Comparison of ENCODE assay signal across 1 cellular context in the genomic region with DNA sequence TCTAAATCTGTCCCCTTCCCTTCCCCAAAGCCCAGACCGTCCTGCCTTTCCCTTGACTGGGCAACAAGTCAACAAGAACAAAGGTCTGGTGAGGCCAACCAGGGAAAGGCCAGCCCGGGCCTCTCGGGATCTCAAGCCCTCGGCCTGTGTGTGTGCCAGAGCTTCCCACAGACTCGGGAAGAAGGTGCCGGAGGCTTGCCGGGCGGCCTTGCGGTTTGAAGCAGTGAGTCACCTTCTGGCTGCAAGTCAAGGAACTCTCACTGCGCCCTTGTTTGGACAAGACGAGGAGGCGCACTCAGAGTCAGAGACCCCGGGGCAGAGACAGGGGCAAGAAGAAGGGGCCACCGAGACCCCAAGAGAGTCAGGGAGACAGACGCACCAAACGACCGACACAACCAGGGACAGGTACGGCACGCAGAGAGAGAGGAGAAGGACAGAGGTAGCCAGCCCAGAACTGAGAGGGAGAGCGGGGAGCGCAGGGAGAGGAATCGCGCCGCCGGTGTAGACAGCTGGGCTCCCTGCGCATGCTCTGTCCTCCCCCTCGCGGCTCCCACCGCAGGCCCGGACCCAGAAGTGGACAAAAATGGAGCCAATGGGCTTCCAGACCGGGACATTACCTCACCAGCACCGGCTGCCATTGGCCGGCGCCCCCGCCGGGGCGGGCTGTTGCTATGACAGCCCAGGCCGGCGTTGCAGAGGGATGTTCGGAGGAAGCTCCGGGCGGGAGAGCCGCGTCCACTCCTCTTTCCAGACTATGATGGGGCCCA.
TF ChIP-seq lines count a peak whose summit lies in the region.

No MANE protein-coding gene starts in this region.

TF ChIP-seq in HepG2, 621 proteins besides CTCF, POLR2A, EP300 and RAD21 (continued from another document and continues in another):
- TF ChIP-seq, protein P1, sequence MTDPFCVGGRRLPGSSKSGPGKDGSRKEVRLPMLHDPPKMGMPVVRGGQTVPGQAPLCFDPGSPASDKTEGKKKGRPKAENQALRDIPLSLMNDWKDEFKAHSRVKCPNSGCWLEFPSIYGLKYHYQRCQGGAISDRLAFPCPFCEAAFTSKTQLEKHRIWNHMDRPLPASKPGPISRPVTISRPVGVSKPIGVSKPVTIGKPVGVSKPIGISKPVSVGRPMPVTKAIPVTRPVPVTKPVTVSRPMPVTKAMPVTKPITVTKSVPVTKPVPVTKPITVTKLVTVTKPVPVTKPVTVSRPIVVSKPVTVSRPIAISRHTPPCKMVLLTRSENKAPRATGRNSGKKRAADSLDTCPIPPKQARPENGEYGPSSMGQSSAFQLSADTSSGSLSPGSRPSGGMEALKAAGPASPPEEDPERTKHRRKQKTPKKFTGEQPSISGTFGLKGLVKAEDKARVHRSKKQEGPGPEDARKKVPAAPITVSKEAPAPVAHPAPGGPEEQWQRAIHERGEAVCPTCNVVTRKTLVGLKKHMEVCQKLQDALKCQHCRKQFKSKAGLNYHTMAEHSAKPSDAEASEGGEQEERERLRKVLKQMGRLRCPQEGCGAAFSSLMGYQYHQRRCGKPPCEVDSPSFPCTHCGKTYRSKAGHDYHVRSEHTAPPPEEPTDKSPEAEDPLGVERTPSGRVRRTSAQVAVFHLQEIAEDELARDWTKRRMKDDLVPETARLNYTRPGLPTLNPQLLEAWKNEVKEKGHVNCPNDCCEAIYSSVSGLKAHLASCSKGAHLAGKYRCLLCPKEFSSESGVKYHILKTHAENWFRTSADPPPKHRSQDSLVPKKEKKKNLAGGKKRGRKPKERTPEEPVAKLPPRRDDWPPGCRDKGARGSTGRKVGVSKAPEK (CRISPR knock-in tag; IDR thresholded peaks at IDR 0.05; ENCODE audit: borderline replicate concordance) = no peak
- TF ChIP-seq HDAC6 (IDR thresholded peaks at IDR 0.05; ENCODE audit: low read depth, low read length) = no peak
- no peak for TF ChIP-seq ZBTB21 (CRISPR knock-in tag; IDR thresholded peaks at IDR 0.05)
- no peak for TF ChIP-seq HOXD1 (CRISPR knock-in tag; IDR thresholded peaks at IDR 0.05)
- 0 out of 2 replicates have a peak, but pooled peaks have one; percentile 19 for TF ChIP-seq SP4 (CRISPR knock-in tag; IDR thresholded peaks at IDR 0.05)
- no peak for TF ChIP-seq ONECUT2 (CRISPR knock-in tag; IDR thresholded peaks at IDR 0.05)
- no peak for TF ChIP-seq DNMT3B (CRISPR knock-in tag; conservative IDR thresholded peaks at IDR 0.05)
- TF ChIP-seq, protein P2, sequence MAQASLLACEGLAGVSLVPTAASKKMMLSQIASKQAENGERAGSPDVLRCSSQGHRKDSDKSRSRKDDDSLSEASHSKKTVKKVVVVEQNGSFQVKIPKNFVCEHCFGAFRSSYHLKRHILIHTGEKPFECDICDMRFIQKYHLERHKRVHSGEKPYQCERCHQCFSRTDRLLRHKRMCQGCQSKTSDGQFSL (CRISPR knock-in tag; IDR thresholded peaks at IDR 0.05) = no peak
- TF ChIP-seq MTA3 (CRISPR knock-in tag; IDR thresholded peaks at IDR 0.05) = no peak
- TF ChIP-seq RFX3 (CRISPR knock-in tag; IDR thresholded peaks at IDR 0.05) = peak; percentile 81
- TF ChIP-seq JUNB (CRISPR knock-in tag; IDR thresholded peaks at IDR 0.05; ENCODE audit: borderline replicate concordance) = peak; percentile 17; the same call in 1 of the 2 replicates
- no peak for TF ChIP-seq MAF1 (CRISPR knock-in tag; IDR thresholded peaks at IDR 0.05; ENCODE audit: borderline replicate concordance)
- TF ChIP-seq SOX6 (IDR thresholded peaks at IDR 0.05) = no peak
- TF ChIP-seq SOX6 (CRISPR knock-in tag; IDR thresholded peaks at IDR 0.05) = no peak
- TF ChIP-seq AGO2 (optimal IDR thresholded peaks at IDR 0.05; ENCODE audit: low read depth, low read length) = no peak
- TF ChIP-seq, protein P3, sequence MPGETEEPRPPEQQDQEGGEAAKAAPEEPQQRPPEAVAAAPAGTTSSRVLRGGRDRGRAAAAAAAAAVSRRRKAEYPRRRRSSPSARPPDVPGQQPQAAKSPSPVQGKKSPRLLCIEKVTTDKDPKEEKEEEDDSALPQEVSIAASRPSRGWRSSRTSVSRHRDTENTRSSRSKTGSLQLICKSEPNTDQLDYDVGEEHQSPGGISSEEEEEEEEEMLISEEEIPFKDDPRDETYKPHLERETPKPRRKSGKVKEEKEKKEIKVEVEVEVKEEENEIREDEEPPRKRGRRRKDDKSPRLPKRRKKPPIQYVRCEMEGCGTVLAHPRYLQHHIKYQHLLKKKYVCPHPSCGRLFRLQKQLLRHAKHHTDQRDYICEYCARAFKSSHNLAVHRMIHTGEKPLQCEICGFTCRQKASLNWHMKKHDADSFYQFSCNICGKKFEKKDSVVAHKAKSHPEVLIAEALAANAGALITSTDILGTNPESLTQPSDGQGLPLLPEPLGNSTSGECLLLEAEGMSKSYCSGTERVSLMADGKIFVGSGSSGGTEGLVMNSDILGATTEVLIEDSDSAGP (CRISPR knock-in tag; IDR thresholded peaks at IDR 0.05; ENCODE audit: borderline replicate concordance) = peak; percentile 59; the same call in 1 of the 2 replicates
- TF ChIP-seq, protein P4, sequence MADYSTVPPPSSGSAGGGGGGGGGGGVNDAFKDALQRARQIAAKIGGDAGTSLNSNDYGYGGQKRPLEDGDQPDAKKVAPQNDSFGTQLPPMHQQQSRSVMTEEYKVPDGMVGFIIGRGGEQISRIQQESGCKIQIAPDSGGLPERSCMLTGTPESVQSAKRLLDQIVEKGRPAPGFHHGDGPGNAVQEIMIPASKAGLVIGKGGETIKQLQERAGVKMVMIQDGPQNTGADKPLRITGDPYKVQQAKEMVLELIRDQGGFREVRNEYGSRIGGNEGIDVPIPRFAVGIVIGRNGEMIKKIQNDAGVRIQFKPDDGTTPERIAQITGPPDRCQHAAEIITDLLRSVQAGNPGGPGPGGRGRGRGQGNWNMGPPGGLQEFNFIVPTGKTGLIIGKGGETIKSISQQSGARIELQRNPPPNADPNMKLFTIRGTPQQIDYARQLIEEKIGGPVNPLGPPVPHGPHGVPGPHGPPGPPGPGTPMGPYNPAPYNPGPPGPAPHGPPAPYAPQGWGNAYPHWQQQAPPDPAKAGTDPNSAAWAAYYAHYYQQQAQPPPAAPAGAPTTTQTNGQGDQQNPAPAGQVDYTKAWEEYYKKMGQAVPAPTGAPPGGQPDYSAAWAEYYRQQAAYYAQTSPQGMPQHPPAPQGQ (CRISPR knock-in tag; IDR thresholded peaks at IDR 0.05; ENCODE audit: borderline replicate concordance) = no peak
- TF ChIP-seq, protein P5, sequence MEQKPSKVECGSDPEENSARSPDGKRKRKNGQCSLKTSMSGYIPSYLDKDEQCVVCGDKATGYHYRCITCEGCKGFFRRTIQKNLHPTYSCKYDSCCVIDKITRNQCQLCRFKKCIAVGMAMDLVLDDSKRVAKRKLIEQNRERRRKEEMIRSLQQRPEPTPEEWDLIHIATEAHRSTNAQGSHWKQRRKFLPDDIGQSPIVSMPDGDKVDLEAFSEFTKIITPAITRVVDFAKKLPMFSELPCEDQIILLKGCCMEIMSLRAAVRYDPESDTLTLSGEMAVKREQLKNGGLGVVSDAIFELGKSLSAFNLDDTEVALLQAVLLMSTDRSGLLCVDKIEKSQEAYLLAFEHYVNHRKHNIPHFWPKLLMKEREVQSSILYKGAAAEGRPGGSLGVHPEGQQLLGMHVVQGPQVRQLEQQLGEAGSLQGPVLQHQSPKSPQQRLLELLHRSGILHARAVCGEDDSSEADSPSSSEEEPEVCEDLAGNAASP (CRISPR knock-in tag; IDR thresholded peaks at IDR 0.05; ENCODE audit: borderline replicate concordance) = no peak
- TF ChIP-seq ZNF331 (CRISPR knock-in tag; IDR thresholded peaks at IDR 0.05) = no peak
- TF ChIP-seq NPAS2 (CRISPR knock-in tag; IDR thresholded peaks at IDR 0.05; ENCODE audit: borderline replicate concordance) = no peak
- no peak for TF ChIP-seq ZNF235 (CRISPR knock-in tag; IDR thresholded peaks at IDR 0.05; ENCODE audit: borderline replicate concordance)
- TF ChIP-seq, protein P6, sequence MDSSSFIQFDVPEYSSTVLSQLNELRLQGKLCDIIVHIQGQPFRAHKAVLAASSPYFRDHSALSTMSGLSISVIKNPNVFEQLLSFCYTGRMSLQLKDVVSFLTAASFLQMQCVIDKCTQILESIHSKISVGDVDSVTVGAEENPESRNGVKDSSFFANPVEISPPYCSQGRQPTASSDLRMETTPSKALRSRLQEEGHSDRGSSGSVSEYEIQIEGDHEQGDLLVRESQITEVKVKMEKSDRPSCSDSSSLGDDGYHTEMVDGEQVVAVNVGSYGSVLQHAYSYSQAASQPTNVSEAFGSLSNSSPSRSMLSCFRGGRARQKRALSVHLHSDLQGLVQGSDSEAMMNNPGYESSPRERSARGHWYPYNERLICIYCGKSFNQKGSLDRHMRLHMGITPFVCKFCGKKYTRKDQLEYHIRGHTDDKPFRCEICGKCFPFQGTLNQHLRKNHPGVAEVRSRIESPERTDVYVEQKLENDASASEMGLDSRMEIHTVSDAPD (CRISPR knock-in tag; IDR thresholded peaks at IDR 0.05) = no peak
- 0 out of 2 replicates have a peak, but pooled peaks have one; percentile 22 for TF ChIP-seq SALL1 (CRISPR knock-in tag; IDR thresholded peaks at IDR 0.05)
- peak; percentile 27; the same call in 1 of the 2 replicates for TF ChIP-seq HDAC1 (CRISPR knock-in tag; IDR thresholded peaks at IDR 0.05)
- TF ChIP-seq, protein P7, sequence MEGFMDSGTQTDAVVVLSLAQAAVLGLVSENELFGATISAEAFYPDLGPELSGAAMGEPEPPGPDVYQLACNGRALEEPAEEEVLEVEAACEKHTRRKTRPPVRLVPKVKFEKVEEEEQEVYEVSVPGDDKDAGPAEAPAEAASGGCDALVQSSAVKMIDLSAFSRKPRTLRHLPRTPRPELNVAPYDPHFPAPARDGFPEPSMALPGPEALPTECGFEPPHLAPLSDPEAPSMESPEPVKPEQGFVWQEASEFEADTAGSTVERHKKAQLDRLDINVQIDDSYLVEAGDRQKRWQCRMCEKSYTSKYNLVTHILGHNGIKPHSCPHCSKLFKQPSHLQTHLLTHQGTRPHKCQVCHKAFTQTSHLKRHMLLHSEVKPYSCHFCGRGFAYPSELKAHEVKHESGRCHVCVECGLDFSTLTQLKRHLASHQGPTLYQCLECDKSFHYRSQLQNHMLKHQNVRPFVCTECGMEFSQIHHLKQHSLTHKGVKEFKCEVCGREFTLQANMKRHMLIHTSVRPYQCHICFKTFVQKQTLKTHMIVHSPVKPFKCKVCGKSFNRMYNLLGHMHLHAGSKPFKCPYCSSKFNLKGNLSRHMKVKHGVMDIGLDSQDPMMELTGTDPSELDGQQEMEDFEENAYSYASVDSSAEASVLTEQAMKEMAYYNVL (CRISPR knock-in tag; IDR thresholded peaks at IDR 0.05; ENCODE audit: borderline replicate concordance) = no peak
- TF ChIP-seq ZNF124 (CRISPR knock-in tag; IDR thresholded peaks at IDR 0.05) = no peak
- 0 out of 2 replicates have a peak, but pooled peaks have one; percentile 32 for TF ChIP-seq CCDC6 (CRISPR knock-in tag; IDR thresholded peaks at IDR 0.05)
- no peak for TF ChIP-seq ZNF138 (CRISPR knock-in tag; IDR thresholded peaks at IDR 0.05; ENCODE audit: low read depth)
- TF ChIP-seq, protein P8, sequence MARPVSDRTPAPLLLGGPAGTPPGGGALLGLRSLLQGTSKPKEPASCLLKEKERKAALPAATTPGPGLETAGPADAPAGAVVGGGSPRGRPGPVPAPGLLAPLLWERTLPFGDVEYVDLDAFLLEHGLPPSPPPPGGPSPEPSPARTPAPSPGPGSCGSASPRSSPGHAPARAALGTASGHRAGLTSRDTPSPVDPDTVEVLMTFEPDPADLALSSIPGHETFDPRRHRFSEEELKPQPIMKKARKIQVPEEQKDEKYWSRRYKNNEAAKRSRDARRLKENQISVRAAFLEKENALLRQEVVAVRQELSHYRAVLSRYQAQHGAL (CRISPR knock-in tag; IDR thresholded peaks at IDR 0.05; ENCODE audit: not compliant biosample characterization) = no peak
- no peak for TF ChIP-seq TBL1XR1 (IDR thresholded peaks at IDR 0.05; ENCODE audit: borderline replicate concordance, low read length, partially characterized antibody)
- TF ChIP-seq ZNF746 (CRISPR knock-in tag; IDR thresholded peaks at IDR 0.05) = no peak
- no peak for TF ChIP-seq CREB1 (IDR thresholded peaks at IDR 0.05)
- no peak for TF ChIP-seq CREB1 (CRISPR knock-in tag; IDR thresholded peaks at IDR 0.05)
- peak; percentile 22; the same call in 1 of the 2 replicates for TF ChIP-seq CEBPG (CRISPR knock-in tag; IDR thresholded peaks at IDR 0.05)
- peak; percentile 62 for TF ChIP-seq FOSL2 (CRISPR knock-in tag; IDR thresholded peaks at IDR 0.05)
- TF ChIP-seq, protein P9, sequence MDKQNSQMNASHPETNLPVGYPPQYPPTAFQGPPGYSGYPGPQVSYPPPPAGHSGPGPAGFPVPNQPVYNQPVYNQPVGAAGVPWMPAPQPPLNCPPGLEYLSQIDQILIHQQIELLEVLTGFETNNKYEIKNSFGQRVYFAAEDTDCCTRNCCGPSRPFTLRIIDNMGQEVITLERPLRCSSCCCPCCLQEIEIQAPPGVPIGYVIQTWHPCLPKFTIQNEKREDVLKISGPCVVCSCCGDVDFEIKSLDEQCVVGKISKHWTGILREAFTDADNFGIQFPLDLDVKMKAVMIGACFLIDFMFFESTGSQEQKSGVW (CRISPR knock-in tag; IDR thresholded peaks at IDR 0.05; ENCODE audit: borderline replicate concordance) = no peak
- TF ChIP-seq, protein P10, sequence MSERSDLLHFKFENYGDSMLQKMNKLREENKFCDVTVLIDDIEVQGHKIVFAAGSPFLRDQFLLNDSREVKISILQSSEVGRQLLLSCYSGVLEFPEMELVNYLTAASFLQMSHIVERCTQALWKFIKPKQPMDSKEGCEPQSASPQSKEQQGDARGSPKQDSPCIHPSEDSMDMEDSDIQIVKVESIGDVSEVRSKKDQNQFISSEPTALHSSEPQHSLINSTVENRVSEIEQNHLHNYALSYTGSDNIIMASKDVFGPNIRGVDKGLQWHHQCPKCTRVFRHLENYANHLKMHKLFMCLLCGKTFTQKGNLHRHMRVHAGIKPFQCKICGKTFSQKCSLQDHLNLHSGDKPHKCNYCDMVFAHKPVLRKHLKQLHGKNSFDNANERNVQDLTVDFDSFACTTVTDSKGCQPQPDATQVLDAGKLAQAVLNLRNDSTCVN (CRISPR knock-in tag; IDR thresholded peaks at IDR 0.05; ENCODE audit: borderline replicate concordance) = 0 out of 2 replicates have a peak, but pooled peaks have one; percentile 19
- TF ChIP-seq ZNF12 (CRISPR knock-in tag; IDR thresholded peaks at IDR 0.05) = no peak
- TF ChIP-seq SRY (CRISPR knock-in tag; IDR thresholded peaks at IDR 0.05) = no peak
